In the genomic region with DNA sequence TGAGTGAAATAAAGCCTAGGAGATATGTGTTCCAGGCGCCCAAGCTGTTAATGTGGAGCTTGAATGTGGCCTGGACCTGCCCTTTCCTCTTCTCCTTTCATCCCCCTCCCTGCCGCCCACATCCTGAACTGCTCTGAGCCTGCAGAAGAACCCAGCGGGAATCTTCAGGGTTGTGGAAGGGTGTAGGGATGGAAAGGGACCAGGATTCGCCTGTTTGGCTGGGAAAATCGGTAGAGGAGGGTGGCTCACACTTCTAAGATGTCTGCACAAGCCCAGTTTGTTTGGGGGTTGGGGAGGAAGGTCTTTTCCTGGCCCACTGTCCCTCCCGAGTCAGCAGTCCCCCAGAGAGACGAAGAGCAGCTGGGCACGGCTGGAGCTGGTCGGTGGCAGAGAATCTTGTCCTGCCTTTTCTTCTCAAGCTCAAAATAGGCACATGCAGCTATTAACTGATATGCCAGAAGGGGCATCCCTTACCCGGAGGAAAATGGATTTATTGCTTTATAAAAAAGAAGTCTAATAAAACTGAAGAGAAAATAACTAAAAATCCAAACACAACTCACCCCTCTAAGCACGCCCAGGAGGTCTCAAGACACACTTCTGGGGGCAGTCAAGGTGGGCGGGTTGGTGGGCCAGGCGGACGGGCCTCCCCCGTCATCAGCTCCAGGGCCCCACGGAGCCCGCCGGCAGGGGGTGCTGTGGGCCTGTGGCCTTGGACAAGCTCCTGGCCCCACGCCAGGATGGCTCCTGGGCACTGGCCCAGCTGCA, we compare ENCODE assay signal across 8 cellular contexts. TPM values are rescaled to one million over a fixed set of nuclear protein-coding genes. Genes with fewer than 3 reads are reported as not detected.
DNase-seq lines count a peak whose midpoint lies in the region; ATAC-seq and TF ChIP-seq lines count a peak whose summit lies in the region.

No MANE protein-coding gene starts in this region.

- TF ChIP-seq EP300 in esophagus muscularis mucosa (IDR thresholded peaks at IDR 0.05): no peak

- no peaks in the 10 kb centered on the region for H3K9me3 Mint-ChIP-seq in activated T-cell treated with anti-CD3 and anti-CD28 coated beads, Interleukin-2, amount 50 U/mL, for 24 hours
- no peaks in the 10 kb centered on the region for H3K9me3 Mint-ChIP-seq in natural killer cell

- TF ChIP-seq CTCF in OCI-LY1 (IDR thresholded peaks at IDR 0.05; ENCODE audit: low read length) (peak; percentile 81), esophagus muscularis mucosa (IDR thresholded peaks at IDR 0.05) (peak; percentile 89 to 98 (median 94)), natural killer cell (IDR thresholded peaks at IDR 0.05) (peak; percentile 65)

- ATAC-seq in natural killer cell: peak; percentile 73 to 78 (median 75)

- 38% methylated on average over 15 of the region's 19 CpGs for WGBS in esophagus muscularis mucosa

- DNase-seq in HCEC 1CT (peak; percentile 66), esophagus muscularis mucosa (ENCODE audit: extremely low spot score) (peak; percentile 94), natural killer cell (peak; percentile 71), substantia nigra (lab: John Stamatoyannopoulos, UW) (peak in 45 of 49 donors; percentile 26 to 93 (median 78)), SIG-M5 (lab: John Stamatoyannopoulos, UW) (no peak)
- peak; percentile 82 for DNase-seq in activated T-cell treated with anti-CD3 and anti-CD28 coated beads, Interleukin-2, amount 50 U/mL, for 24 hours

- H3K4me3 ChIP-seq in BLaER1: no peak overlapping the region
- no peak overlapping the region for H3K4me3 ChIP-seq in OCI-LY1 (ENCODE audit: low read depth, low read length, poor library complexity, severe bottlenecking)
- no peak overlapping the region for H3K4me3 ChIP-seq in esophagus muscularis mucosa

- no peaks in the 10 kb centered on the region for H3K9me2 ChIP-seq in OCI-LY1 (ENCODE audit: low read depth, low read length)

- H3F3A ChIP-seq in OCI-LY1 (ENCODE audit: insufficient read depth, low read length): no peaks in the 10 kb centered on the region

- H3K27ac Mint-ChIP-seq in activated T-cell treated with anti-CD3 and anti-CD28 coated beads, Interleukin-2, amount 50 U/mL, for 24 hours: no peak overlapping the region
- no peak overlapping the region for H3K27ac Mint-ChIP-seq in natural killer cell

- H3K27me3 ChIP-seq in BLaER1 (no peaks in the 10 kb centered on the region), OCI-LY1 (ENCODE audit: insufficient read depth, low read length) (no peaks in the 10 kb centered on the region), esophagus muscularis mucosa (peaks cover 0 to 16% (median 0%) of the 10 kb centered on the region in 4 donors)

- TF ChIP-seq POLR2A in esophagus muscularis mucosa (IDR thresholded peaks at IDR 0.05; ENCODE audit: low read depth): no peak

- no peaks in the 10 kb centered on the region for H3K27me3 Mint-ChIP-seq in activated T-cell treated with anti-CD3 and anti-CD28 coated beads, Interleukin-2, amount 50 U/mL, for 24 hours
- H3K27me3 Mint-ChIP-seq in natural killer cell (ENCODE audit: low read depth in 2 of 2): no peaks in the 10 kb centered on the region

- no peak overlapping the region for H3K4me3 Mint-ChIP-seq in activated T-cell treated with anti-CD3 and anti-CD28 coated beads, Interleukin-2, amount 50 U/mL, for 24 hours
- no peak overlapping the region for H3K4me3 Mint-ChIP-seq in natural killer cell

- H3K4me1 Mint-ChIP-seq in activated T-cell treated with anti-CD3 and anti-CD28 coated beads, Interleukin-2, amount 50 U/mL, for 24 hours (ENCODE audit: low read depth): peaks cover 7% of the 10 kb centered on the region
- H3K4me1 Mint-ChIP-seq in natural killer cell: peaks cover 0 to 6% of the 10 kb centered on the region in 2 donors

- H3K4me2 ChIP-seq in BLaER1 (peak overlapping the region; percentile 98), OCI-LY1 (ENCODE audit: low read length) (no peak overlapping the region)

- no peak overlapping the region for H2AFZ ChIP-seq in OCI-LY1 (ENCODE audit: low read length)

- no peaks in the 10 kb centered on the region for H3K36me3 Mint-ChIP-seq in activated T-cell treated with anti-CD3 and anti-CD28 coated beads, Interleukin-2, amount 50 U/mL, for 24 hours (ENCODE audit: low read depth)
- H3K36me3 Mint-ChIP-seq in natural killer cell: no peaks in the 10 kb centered on the region

- H3K27ac ChIP-seq in BLaER1 (peak overlapping the region; percentile 46), OCI-LY1 (ENCODE audit: low read depth, low read length, poor library complexity, severe bottlenecking) (peak overlapping the region; percentile 65), esophagus muscularis mucosa (replicated peaks in 1 of 4) (peak overlapping the region; percentile 54 to 71 (median 61)), substantia nigra (ENCODE audit: low read depth, low read length, poor library complexity, severe bottlenecking) (peak overlapping the region; percentile 30)

- no peaks in the 10 kb centered on the region for H3K36me3 ChIP-seq in BLaER1
- peaks cover 33% of the 10 kb centered on the region for H3K36me3 ChIP-seq in OCI-LY1 (ENCODE audit: insufficient read depth, low read length)
- no peaks in the 10 kb centered on the region for H3K36me3 ChIP-seq in esophagus muscularis mucosa

- no peaks in the 10 kb centered on the region for H3K79me2 ChIP-seq in OCI-LY1 (ENCODE audit: insufficient read depth, low read length)

- H3K4me1 ChIP-seq in BLaER1: peaks cover 74% of the 10 kb centered on the region
- peaks cover 51% of the 10 kb centered on the region for H3K4me1 ChIP-seq in OCI-LY1 (ENCODE audit: insufficient read depth, low read length, severe bottlenecking)
- H3K4me1 ChIP-seq in esophagus muscularis mucosa: peaks cover 35 to 43% (median 42%) of the 10 kb centered on the region in 4 donors

- H3K9ac ChIP-seq in BLaER1: peak overlapping the region; percentile 25; the same call in 1 of the 2 replicates
- H3K9ac ChIP-seq in OCI-LY1 (ENCODE audit: low read length): no peak overlapping the region; the same call in 1 of the 2 replicates

- H4K20me1 ChIP-seq in BLaER1: no peaks in the 10 kb centered on the region
- H4K20me1 ChIP-seq in OCI-LY1 (ENCODE audit: insufficient read depth, low read length): no peaks in the 10 kb centered on the region

- intact Hi-C loops in esophagus muscularis mucosa (cut with DNase I) (no loop called here), natural killer cell (cut with micrococcal nuclease) (loop anchor here (2.0 kb wide), 1 partner anchor 55 kb away; the partner anchor contains the start of gene SLC43A2)

- H3K9me3 ChIP-seq in BLaER1 (no peaks in the 10 kb centered on the region), OCI-LY1 (ENCODE audit: low read length) (no peaks in the 10 kb centered on the region), esophagus muscularis mucosa (no peaks in the 10 kb centered on the region)

RNA-seq across cellular contexts. Expression of gene PITPNA, which starts 11.5 kb away (rescaled TPM):
- total RNA-seq in esophagus muscularis mucosa (10 to 100 TPM; 36.5 to 54.9 (median 47.8) TPM), natural killer cell (10 to 100 TPM; 61.8 to 78.2 (median 73.6) TPM)

RNA-seq across cellular contexts. Expression of gene SLC43A2, which starts 54.5 kb away (rescaled TPM):
- total RNA-seq in esophagus muscularis mucosa (10 to 100 TPM in 3 of 4 donors, 1 to 10 TPM in 1; 7.1 to 20.0 (median 13.7) TPM), natural killer cell (10 to 100 TPM; 24.5 to 36.0 (median 30.3) TPM)

RNA-seq across cellular contexts. Expression of gene INPP5K, which starts 57.7 kb away (rescaled TPM):
- total RNA-seq in esophagus muscularis mucosa: 10 to 100 TPM; 62.0 to 89.3 (median 76.1) TPM
- 100 to 1,000 TPM; 278 to 317 (median 292) TPM for total RNA-seq in natural killer cell
